Comparison of ENCODE assay signal across 8 cellular contexts in genomic region chr4:184347251-184348239, GRCh38.
A peak's percentile ranks its signal among the peaks of the same experiment; 100 is the strongest.
DNase-seq lines count a peak whose midpoint lies in the region; ATAC-seq and TF ChIP-seq lines count a peak whose summit lies in the region.

No MANE protein-coding gene starts in this region.

- DNase-seq in DMS153 treated with DMSO at 0.1 percent for 48 hours (lab: John Stamatoyannopoulos, UW; ENCODE audit: unreplicated experiment), result peak; percentile 66
- peak; percentile 95 for DNase-seq in SKM-1 treated with dmso at 0.1 percent for 144 hours (lab: John Stamatoyannopoulos, UW; ENCODE audit: unreplicated experiment)
- DNase-seq in right atrium auricular region (ENCODE audit: low spot score), result peak; percentile 75
- peak; percentile 61 for DNase-seq in skeletal muscle cell (ENCODE audit: low read depth)
- no peak for DNase-seq in erythroblast (lab: John Stamatoyannopoulos, UW)
- DNase-seq in effector CD8-positive, alpha-beta T cell (lab: John Stamatoyannopoulos, UW), result no peak

- peaks cover 0 to 61% of the 10 kb centered on the region in 2 donors for H3K4me1 ChIP-seq in right atrium auricular region

- peak overlapping the region; percentile 83 to 88 for H3K27ac ChIP-seq in right atrium auricular region

- TF ChIP-seq CTCF in right atrium auricular region (IDR thresholded peaks at IDR 0.05), result no peak

- ATAC-seq in GM21360 (IDR thresholded peaks at IDR 0.05; ENCODE audit: unreplicated experiment) (peak; percentile 68), HG03558 (IDR thresholded peaks at IDR 0.05; ENCODE audit: extremely low read depth, unreplicated experiment) (peak; percentile 65)

- H3K9me3 ChIP-seq in right atrium auricular region, result no peaks in the 10 kb centered on the region

- H3K36me3 ChIP-seq in right atrium auricular region, result no peaks in the 10 kb centered on the region

- H3K4me3 ChIP-seq in right atrium auricular region, result no peak overlapping the region
- no peak overlapping the region for H3K4me3 ChIP-seq in skeletal muscle cell (ENCODE audit: low read depth, low read length)

- TF ChIP-seq POLR2A in erythroblast (IDR thresholded peaks at IDR 0.05; ENCODE audit: low read length), result no peak

- no peaks in the 10 kb centered on the region for H3K27me3 ChIP-seq in right atrium auricular region

Comparison
In these comparisons a context has a peak if more than half of its experiments do, and no peak if none do; other contexts are left out.
1. DNase-seq: peak in DMS153 treated with DMSO at 0.1 percent for 48 hours (single experiment), SKM-1 treated with dmso at 0.1 percent for 144 hours (single experiment), right atrium auricular region (single experiment) and skeletal muscle cell (single experiment); none in erythroblast (0 of 2) and effector CD8-positive, alpha-beta T cell (single experiment).